8 cellular contexts compared by ENCODE assay signal in the genomic region with DNA sequence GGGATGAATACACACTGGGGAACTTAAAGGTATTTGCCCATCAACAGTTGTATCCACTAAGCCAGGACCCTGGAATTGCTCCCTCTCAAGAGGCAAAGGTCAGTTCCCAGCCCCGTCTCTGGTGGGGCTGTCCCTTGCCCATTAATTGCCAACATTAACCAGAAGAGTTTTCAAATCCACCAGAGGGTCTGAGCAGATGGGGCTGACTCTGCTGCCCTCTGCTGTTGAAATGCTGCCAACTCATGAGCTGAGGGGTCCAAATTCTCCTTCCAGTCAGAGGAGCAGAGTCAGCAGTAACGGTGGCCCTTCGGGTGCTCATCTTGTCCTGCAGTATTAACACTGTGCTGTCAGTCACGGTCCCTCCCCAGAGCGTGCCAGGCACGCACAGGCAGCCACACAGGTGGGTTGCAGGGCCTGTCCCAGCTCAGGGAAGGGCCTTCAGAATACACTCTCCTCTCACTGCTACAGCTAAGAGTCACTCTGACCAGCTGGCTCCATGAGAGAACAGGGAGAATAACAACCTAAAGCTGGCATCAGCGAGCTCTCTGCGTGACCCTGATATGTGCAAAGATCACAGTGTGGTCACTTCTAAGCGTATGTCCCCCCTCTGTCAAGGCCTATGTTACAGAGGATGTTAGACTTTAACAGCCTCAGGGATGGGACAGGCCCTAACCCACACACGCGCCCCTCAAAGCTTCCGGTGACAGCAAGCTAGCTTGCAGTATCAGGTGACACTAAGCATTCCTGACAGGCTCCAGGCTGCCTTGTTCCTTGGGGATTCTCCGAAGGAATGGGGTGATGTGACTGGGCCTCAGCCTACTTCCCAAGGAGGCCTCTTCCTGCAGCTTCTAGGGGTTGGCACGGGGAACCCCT. TPM values are rescaled to one million over a fixed set of nuclear protein-coding genes. Genes with fewer than 3 reads are reported as not detected.
DNase-seq lines count a peak whose midpoint lies in the region; ATAC-seq, FAIRE-seq and TF ChIP-seq lines count a peak whose summit lies in the region.
"Had no signal": no experiment of that assay in that cellular context is flagged by ENCODE, and none has a peak within 500 bp of the region (broad histone marks: within the 10 kb centered on the region; RNA-seq: fewer than 3 reads in every experiment).

No MANE protein-coding gene starts in this region.

- no peaks in the 10 kb centered on the region for H3K79me2 ChIP-seq in SU-DHL-6 (ENCODE audit: insufficient read depth, low read length)

- no peaks in the 10 kb centered on the region for H3F3A ChIP-seq in SU-DHL-6 (ENCODE audit: insufficient read depth)

- H3K4me1 ChIP-seq in cardiac muscle cell (ENCODE audit: low read depth) = peaks cover 39% of the 10 kb centered on the region

- peaks cover 4% of the 10 kb centered on the region for H3K4me1 Mint-ChIP-seq in activated naive CD8-positive, alpha-beta T cell treated with anti-CD3 and anti-CD28 coated beads, Interleukin-2, amount 10 ng/mL, durations not matched to agents 7 days and 5 days

- peak; percentile 81 for ATAC-seq in activated naive CD8-positive, alpha-beta T cell treated with anti-CD3 and anti-CD28 coated beads, Interleukin-2, amount 10 ng/mL, durations not matched to agents 7 days and 5 days (ENCODE audit: low read depth)
- no peak for ATAC-seq in HG02763 (IDR thresholded peaks at IDR 0.05; ENCODE audit: unreplicated experiment)

- H3K4me2 ChIP-seq in SU-DHL-6 (ENCODE audit: low read depth, low read length, poor library complexity, severe bottlenecking) = no peak overlapping the region

- FAIRE-seq in GM12892 (lab: Jason Lieb, UNC) = peak; percentile 76
- FAIRE-seq: islet of Langerhans had no signal

- no peak overlapping the region for H3K4me3 ChIP-seq in SU-DHL-6 (ENCODE audit: insufficient read depth, low read length, poor library complexity, severe bottlenecking)
- no peak overlapping the region for H3K4me3 ChIP-seq in cardiac muscle cell

- no peak; the same call in 1 of the 2 replicates for TF ChIP-seq POLR2A in GM12892 (IDR thresholded peaks at IDR 0.05; ENCODE audit: low read depth, low read length)

- H3K27ac ChIP-seq in SU-DHL-6 (ENCODE audit: low read depth, low read length) (no peak overlapping the region), cardiac muscle cell (peak overlapping the region; percentile 89)

- peak overlapping the region; percentile 37 for H3K27ac Mint-ChIP-seq in activated naive CD8-positive, alpha-beta T cell treated with anti-CD3 and anti-CD28 coated beads, Interleukin-2, amount 10 ng/mL, durations not matched to agents 7 days and 5 days

- DNase-seq in GM12892 (ENCODE audit: insufficient read length) (peak; percentile 73), LoVo (ENCODE audit: low spot score) (peak; percentile 49), cardiac muscle cell (ENCODE audit: low read depth in 1 of 2, low spot score in 1 of 2) (peak; percentile 74 to 83), renal cortical epithelial cell (ENCODE audit: low read depth) (peak; percentile 51)
- peak; percentile 70 for DNase-seq in activated naive CD8-positive, alpha-beta T cell treated with anti-CD3 and anti-CD28 coated beads, Interleukin-2, amount 10 ng/mL, durations not matched to agents 7 days and 5 days

- peaks cover 4% of the 10 kb centered on the region for H3K9me3 Mint-ChIP-seq in activated naive CD8-positive, alpha-beta T cell treated with anti-CD3 and anti-CD28 coated beads, Interleukin-2, amount 10 ng/mL, durations not matched to agents 7 days and 5 days

- H3K9me3 ChIP-seq in SU-DHL-6 (ENCODE audit: insufficient read depth, low read length) (peaks cover 14% of the 10 kb centered on the region; the same call in 1 of the 2 replicates), cardiac muscle cell (ENCODE audit: low read depth) (no peaks in the 10 kb centered on the region)

- H3K4me3 Mint-ChIP-seq in activated naive CD8-positive, alpha-beta T cell treated with anti-CD3 and anti-CD28 coated beads, Interleukin-2, amount 10 ng/mL, durations not matched to agents 7 days and 5 days = no peak overlapping the region

- H3K27me3 ChIP-seq in SU-DHL-6 (ENCODE audit: low read length) (no peaks in the 10 kb centered on the region), cardiac muscle cell (no peaks in the 10 kb centered on the region)

- H3K9me2 ChIP-seq in SU-DHL-6 (replicated peaks; ENCODE audit: insufficient read depth, low read length) = no peaks in the 10 kb centered on the region

- H3K36me3 ChIP-seq in SU-DHL-6 (ENCODE audit: low read length) (peaks cover 4% of the 10 kb centered on the region; the same call in 1 of the 2 replicates), cardiac muscle cell (peaks cover 17% of the 10 kb centered on the region)

- H3K36me3 Mint-ChIP-seq in activated naive CD8-positive, alpha-beta T cell treated with anti-CD3 and anti-CD28 coated beads, Interleukin-2, amount 10 ng/mL, durations not matched to agents 7 days and 5 days = peaks cover 19% of the 10 kb centered on the region

- TF ChIP-seq CTCF in SU-DHL-6 (IDR thresholded peaks at IDR 0.05; ENCODE audit: insufficient read depth, low read length, poor library complexity, severe bottlenecking) (peak; percentile 70), cardiac muscle cell (IDR thresholded peaks at IDR 0.05; ENCODE audit: low read depth, low read length) (peak; percentile 83)

- no peak overlapping the region for H3K9ac ChIP-seq in SU-DHL-6 (ENCODE audit: low read length)

- H4K20me1 ChIP-seq in SU-DHL-6 (ENCODE audit: low read depth, low read length) = no peaks in the 10 kb centered on the region

- H3K27me3 Mint-ChIP-seq in activated naive CD8-positive, alpha-beta T cell treated with anti-CD3 and anti-CD28 coated beads, Interleukin-2, amount 10 ng/mL, durations not matched to agents 7 days and 5 days = no peaks in the 10 kb centered on the region

- H2AFZ ChIP-seq in SU-DHL-6 (ENCODE audit: low read depth, low read length, severe bottlenecking) = no peak overlapping the region

- POLR2A ChIA-PET in activated naive CD8-positive, alpha-beta T cell treated with anti-CD3 and anti-CD28 coated beads, Interleukin-2, amount 10 ng/mL, durations not matched to agents 7 days and 5 days (lab: Charles Lee) = interaction anchor here (0.8 to 1.6 kb wide), 5 partner anchors 33 to 131 kb away, joined by 3 to 10 read pairs (median 4); partner anchors contain the start of gene MAPKBP1

RNA-seq across cellular contexts. Expression of gene SPTBN5, which starts 10.9 kb away (rescaled TPM):
- 0.04 TPM for polyA plus RNA-seq in GM12892 (2012; ENCODE audit: missing spikeins)
- 1 to 10 TPM; 1.1 to 1.6 TPM for total RNA-seq in activated naive CD8-positive, alpha-beta T cell treated with anti-CD3 and anti-CD28 coated beads, Interleukin-2, amount 10 ng/mL, durations not matched to agents 7 days and 5 days
- total RNA-seq in cardiac muscle cell (2.1 and 3.0 TPM in 2 replicates), renal cortical epithelial cell (0.35 and 2.5 TPM in 2 replicates)
- 0.62 and 0.70 TPM in 2 replicates for polyA plus RNA-seq in cardiac muscle cell
